Comparison of ENCODE assay signal across 26 cellular contexts in genomic region chr6:149131891-149132290, GRCh38.
DNase-seq lines count a peak whose midpoint lies in the region; ATAC-seq and TF ChIP-seq lines count a peak whose summit lies in the region.
"Had no signal": no experiment of that assay in that cellular context is flagged by ENCODE, and none has a peak within 500 bp of the region (broad histone marks: within the 10 kb centered on the region; RNA-seq: fewer than 3 reads in every experiment).

No MANE protein-coding gene starts in this region.

- ATAC-seq in natural killer cell treated with Interleukin-12 subunit alpha and Interleukin-12 subunit beta and Interleukin-15 and Interleukin-18, amount 100 ng/mL, for 72 hours, result no peak
- ATAC-seq in natural killer cell (no peak), GM21528 (IDR thresholded peaks at IDR 0.05; ENCODE audit: low FRiP score, unreplicated experiment) (no peak), GM18519 (IDR thresholded peaks at IDR 0.05; ENCODE audit: low FRiP score, unreplicated experiment) (no peak)
- ATAC-seq: psoas muscle had no signal

- H3K23ac ChIP-seq in mesenchymal stem cell (ENCODE audit: low read length in 2 of 2), result no peak overlapping the region

- POLR2A ChIA-PET in activated CD4-positive, alpha-beta T cell treated with anti-CD3 and anti-CD28 coated beads, Interleukin-2, amount 10 ng/mL, durations not matched to agents 7 days and 5 days (lab: Charles Lee), result no interaction called here

- H2BK5ac ChIP-seq in mesenchymal stem cell (ENCODE audit: low read depth, low read length, poor library complexity, severe bottlenecking), result no peak overlapping the region

- peak overlapping the region; percentile 53 for H2AK5ac ChIP-seq in mesenchymal stem cell (ENCODE audit: low read length, severe bottlenecking)

- no peaks in the 10 kb centered on the region for H3K27me3 ChIP-seq in mesenchymal stem cell (ENCODE audit: control insufficient read depth in 1 of 2, insufficient read depth in 1 of 2, low read length in 2 of 2)
- H3K27me3 ChIP-seq in hepatocyte, result no peaks in the 10 kb centered on the region
- H3K27me3 ChIP-seq: neutrophil, uterus had no signal

- peaks cover 22% of the 10 kb centered on the region for H3K9me3 Mint-ChIP-seq in activated CD4-positive, alpha-beta T cell treated with anti-CD3 and anti-CD28 coated beads, Interleukin-2, amount 10 ng/mL, durations not matched to agents 7 days and 5 days
- H3K9me3 Mint-ChIP-seq in natural killer cell treated with Interleukin-12 subunit alpha and Interleukin-12 subunit beta and Interleukin-15 and Interleukin-18, amount 100 ng/mL, for 72 hours, result peaks cover 5% of the 10 kb centered on the region
- no peaks in the 10 kb centered on the region for H3K9me3 Mint-ChIP-seq in natural killer cell

- no peak overlapping the region for H3K27ac ChIP-seq in mesenchymal stem cell (ENCODE audit: low read length, poor library complexity, severe bottlenecking)
- H3K27ac ChIP-seq in hepatocyte, result no peak overlapping the region
- H3K27ac ChIP-seq: neutrophil, psoas muscle, thoracic aorta, uterus had no signal

- CTCF ChIA-PET in activated CD4-positive, alpha-beta T cell treated with anti-CD3 and anti-CD28 coated beads, Interleukin-2, amount 10 ng/mL, durations not matched to agents 7 days and 5 days (lab: Charles Lee), result interaction anchor here (0.7 to 4.6 kb wide), 8 partner anchors 18 to 119 kb away, joined by 3 to 18 read pairs (median 4); no protein-coding TSS in a partner anchor

- H3K4me1 Mint-ChIP-seq in activated CD4-positive, alpha-beta T cell treated with anti-CD3 and anti-CD28 coated beads, Interleukin-2, amount 10 ng/mL, durations not matched to agents 7 days and 5 days, result peaks cover 68% of the 10 kb centered on the region
- peaks cover 44 to 56% of the 10 kb centered on the region in 2 donors for H3K4me1 Mint-ChIP-seq in natural killer cell treated with Interleukin-12 subunit alpha and Interleukin-12 subunit beta and Interleukin-15 and Interleukin-18, amount 100 ng/mL, for 72 hours (ENCODE audit: low read depth in 2 of 2)
- peaks cover 0 to 5% of the 10 kb centered on the region in 2 donors for H3K4me1 Mint-ChIP-seq in natural killer cell

- H3K9ac ChIP-seq in mesenchymal stem cell (ENCODE audit: low read length), result no peak overlapping the region

- H3K14ac ChIP-seq in mesenchymal stem cell (ENCODE audit: low read length in 2 of 2), result no peak overlapping the region

- no peak overlapping the region for H2BK15ac ChIP-seq in mesenchymal stem cell (ENCODE audit: low read depth, poor library complexity, severe bottlenecking)

- H3K9me3 ChIP-seq in mesenchymal stem cell (ENCODE audit: control insufficient read depth, low read length) (no peaks in the 10 kb centered on the region), hepatocyte (ENCODE audit: low read depth) (no peaks in the 10 kb centered on the region)
- H3K9me3 ChIP-seq: neutrophil, psoas muscle, thoracic aorta, uterus had no signal

- H3K4me2 ChIP-seq in mesenchymal stem cell (ENCODE audit: low read length, poor library complexity, severe bottlenecking), result no peak overlapping the region
- H3K4me2 ChIP-seq in hepatocyte, result no peak overlapping the region

- no peaks in the 10 kb centered on the region for H3K9me2 ChIP-seq in hepatocyte (replicated peaks; ENCODE audit: insufficient read depth)

- H4K20me1 ChIP-seq in hepatocyte (ENCODE audit: insufficient read depth, poor library complexity, severe bottlenecking), result no peaks in the 10 kb centered on the region

- H3K79me1 ChIP-seq in mesenchymal stem cell (replicated peaks; ENCODE audit: low read length, poor library complexity, severe bottlenecking), result no peaks in the 10 kb centered on the region

- H2AFZ ChIP-seq in mesenchymal stem cell (ENCODE audit: low read depth, low read length) (no peak overlapping the region), hepatocyte (no peak overlapping the region)

- no peak overlapping the region for H4K8ac ChIP-seq in mesenchymal stem cell (ENCODE audit: low read length)

- H3K4me1 ChIP-seq in mesenchymal stem cell (ENCODE audit: control insufficient read depth, insufficient read depth, low read depth, low read length), result peaks cover 5% of the 10 kb centered on the region
- no peaks in the 10 kb centered on the region for H3K4me1 ChIP-seq in hepatocyte (ENCODE audit: insufficient read depth)
- H3K4me1 ChIP-seq: psoas muscle, uterus had no signal

- intact Hi-C loops in natural killer cell (cut with micrococcal nuclease), result no loop called here

- H2BK120ac ChIP-seq in mesenchymal stem cell (ENCODE audit: low read depth, low read length), result no peak overlapping the region

- no peak overlapping the region for H2BK12ac ChIP-seq in mesenchymal stem cell (ENCODE audit: low read length in 2 of 2)

- no peak overlapping the region for H3K4ac ChIP-seq in mesenchymal stem cell (ENCODE audit: low read depth in 1 of 2, low read length in 2 of 2)

- H3K27ac Mint-ChIP-seq in activated CD4-positive, alpha-beta T cell treated with anti-CD3 and anti-CD28 coated beads, Interleukin-2, amount 10 ng/mL, durations not matched to agents 7 days and 5 days, result peak overlapping the region; percentile 82
- peak overlapping the region; percentile 99 to 100 for H3K27ac Mint-ChIP-seq in natural killer cell treated with Interleukin-12 subunit alpha and Interleukin-12 subunit beta and Interleukin-15 and Interleukin-18, amount 100 ng/mL, for 72 hours
- H3K27ac Mint-ChIP-seq in natural killer cell, result no peak overlapping the region
- H3K27ac Mint-ChIP-seq: stimulated activated naive CD8-positive, alpha-beta T cell treated with anti-CD3 and anti-CD28 coated beads, Interleukin-15, Interleukin-2, amounts not matched to agents 100 ng/mL and 50 ng/mL, for 24 hours had no signal

- no peaks in the 10 kb centered on the region for H3K79me2 ChIP-seq in hepatocyte

- WGBS in mesenchymal stem cell, result 84% methylated on average over 4 of the region's 4 CpGs
- 74% methylated on average over 4 of the region's 4 CpGs for WGBS in hepatocyte (ENCODE audit: low lambda C conversion rate, missing lambda C conversion rate)

- H3K4me3 Mint-ChIP-seq in activated CD4-positive, alpha-beta T cell treated with anti-CD3 and anti-CD28 coated beads, Interleukin-2, amount 10 ng/mL, durations not matched to agents 7 days and 5 days, result no peak overlapping the region
- peak overlapping the region; percentile 59 for H3K4me3 Mint-ChIP-seq in natural killer cell treated with Interleukin-12 subunit alpha and Interleukin-12 subunit beta and Interleukin-15 and Interleukin-18, amount 100 ng/mL, for 72 hours
- H3K4me3 Mint-ChIP-seq in natural killer cell, result no peak overlapping the region
- H3K4me3 Mint-ChIP-seq: activated CD4-positive, alpha-beta T cell treated with anti-CD3 and anti-CD28 coated beads for 36 hours; stimulated activated naive CD8-positive, alpha-beta T cell treated with anti-CD3 and anti-CD28 coated beads, Interleukin-15, Interleukin-2, amounts not matched to agents 100 ng/mL and 50 ng/mL, for 24 hours had no signal

- DNase-seq in activated CD4-positive, alpha-beta T cell treated with anti-CD3 and anti-CD28 coated beads, Interleukin-2, amount 10 ng/mL, durations not matched to agents 7 days and 5 days, result no peak
- DNase-seq in activated CD4-positive, alpha-beta T cell treated with anti-CD3 and anti-CD28 coated beads for 4 hours, result no peak
- no peak for DNase-seq in natural killer cell treated with Interleukin-12 subunit alpha and Interleukin-12 subunit beta and Interleukin-15 and Interleukin-18, amount 100 ng/mL, for 72 hours (ENCODE audit: low spot score)
- DNase-seq in natural killer cell (no peak), mesenchymal stem cell (no peak), hepatocyte (ENCODE audit: low spot score) (no peak)
- DNase-seq: activated CD4-positive, alpha-beta T cell treated with anti-CD3 and anti-CD28 coated beads for 36 hours; activated CD8-positive, alpha-beta memory T cell treated with anti-CD3 and anti-CD28 coated beads, Interleukin-2, amount 50 U/mL, for 4 hours; activated effector memory CD4-positive, alpha-beta T cell treated with anti-CD3 and anti-CD28 coated beads, Interleukin-2, amount 50 U/mL, for 16 hours; AML-193; effector CD4-positive, alpha-beta T cell; foreskin fibroblast; GDM1; head of caudate nucleus; Karpas-422; mammary epithelial cell; NCI-H1436 treated with DMSO at 0.1 percent for 48 hours; NCI-H774; psoas muscle; stimulated activated CD4-positive, alpha-beta T cell treated with anti-CD3 and anti-CD28 coated beads, Interleukin-15, amount 100 ng/mL, for 24 hours; uterus had no signal

- H3K4me3 ChIP-seq in mesenchymal stem cell (ENCODE audit: insufficient read depth in 1 of 2, low read depth in 1 of 2, low read length in 2 of 2), result no peak overlapping the region
- H3K4me3 ChIP-seq in hepatocyte, result no peak overlapping the region
- H3K4me3 ChIP-seq: psoas muscle, thoracic aorta, uterus had no signal

- H3K36me3 ChIP-seq in mesenchymal stem cell (ENCODE audit: control insufficient read depth in 1 of 2, insufficient read depth in 2 of 2, low read depth in 1 of 2, low read length in 2 of 2) (no peaks in the 10 kb centered on the region), hepatocyte (replicated peaks; ENCODE audit: insufficient read depth, low read depth) (no peaks in the 10 kb centered on the region)
- H3K36me3 ChIP-seq: neutrophil, thoracic aorta, uterus had no signal

- TF ChIP-seq CTCF in natural killer cell (IDR thresholded peaks at IDR 0.05) (no peak), hepatocyte (IDR thresholded peaks at IDR 0.05; ENCODE audit: poor library complexity) (no peak)

- H4K91ac ChIP-seq in mesenchymal stem cell (ENCODE audit: low read length), result no peak overlapping the region

- no peak overlapping the region for H3K18ac ChIP-seq in mesenchymal stem cell (ENCODE audit: low read depth in 1 of 2, low read length in 2 of 2)

- H3K27me3 Mint-ChIP-seq in activated CD4-positive, alpha-beta T cell treated with anti-CD3 and anti-CD28 coated beads, Interleukin-2, amount 10 ng/mL, durations not matched to agents 7 days and 5 days, result no peaks in the 10 kb centered on the region
- H3K27me3 Mint-ChIP-seq in natural killer cell treated with Interleukin-12 subunit alpha and Interleukin-12 subunit beta and Interleukin-15 and Interleukin-18, amount 100 ng/mL, for 72 hours, result peaks cover 0 to 2% of the 10 kb centered on the region in 2 donors
- H3K27me3 Mint-ChIP-seq in natural killer cell (ENCODE audit: low read depth in 2 of 2), result peaks cover 0 to under 1% of the 10 kb centered on the region in 2 donors
- H3K27me3 Mint-ChIP-seq: activated CD4-positive, alpha-beta T cell treated with anti-CD3 and anti-CD28 coated beads for 36 hours; stimulated activated naive CD8-positive, alpha-beta T cell treated with anti-CD3 and anti-CD28 coated beads, Interleukin-15, Interleukin-2, amounts not matched to agents 100 ng/mL and 50 ng/mL, for 24 hours had no signal

- peaks cover 55% of the 10 kb centered on the region for H3K36me3 Mint-ChIP-seq in activated CD4-positive, alpha-beta T cell treated with anti-CD3 and anti-CD28 coated beads, Interleukin-2, amount 10 ng/mL, durations not matched to agents 7 days and 5 days (ENCODE audit: low read depth)
- H3K36me3 Mint-ChIP-seq in natural killer cell treated with Interleukin-12 subunit alpha and Interleukin-12 subunit beta and Interleukin-15 and Interleukin-18, amount 100 ng/mL, for 72 hours, result peaks cover 7% of the 10 kb centered on the region
- H3K36me3 Mint-ChIP-seq in natural killer cell, result no peaks in the 10 kb centered on the region

Comparison
In these comparisons a context has a peak if more than half of its experiments do, and no peak if none do; other contexts are left out.
1. H3K27ac Mint-ChIP-seq: peak in activated CD4-positive, alpha-beta T cell treated with anti-CD3 and anti-CD28 coated beads, Interleukin-2, amount 10 ng/mL, durations not matched to agents 7 days and 5 days (single experiment) and natural killer cell treated with Interleukin-12 subunit alpha and Interleukin-12 subunit beta and Interleukin-15 and Interleukin-18, amount 100 ng/mL, for 72 hours (2 of 2); none in natural killer cell (0 of 2).